In genomic region chr15:44194397-44195150, GRCh38 we compare ENCODE assay signal across 8 cellular contexts. TPM values are rescaled to one million over a fixed set of nuclear protein-coding genes. Genes with fewer than 3 reads are reported as not detected.
A peak's percentile ranks its signal among the peaks of the same experiment; 100 is the strongest.
DNase-seq lines count a peak whose midpoint lies in the region; TF ChIP-seq lines count a peak whose summit lies in the region.

No MANE protein-coding gene starts in this region.

- peak overlapping the region; percentile 2; the same call in 1 of the 2 replicates for H3K27ac ChIP-seq in C4-2B
- peak overlapping the region; percentile 78 for H3K27ac ChIP-seq in VCaP

- H3K4me3 ChIP-seq in cardiac fibroblast (replicated peaks in 1 of 2; ENCODE audit: low read depth in 2 of 2, low read length in 2 of 2) = peak overlapping the region; percentile 64 to 75

- TF ChIP-seq CTCF in C4-2B (conservative IDR thresholded peaks at IDR 0.05) (no peak), GM20000 (IDR thresholded peaks at IDR 0.05; ENCODE audit: extremely low read depth, missing control alignments) (no peak), VCaP (conservative IDR thresholded peaks at IDR 0.05) (no peak; the same call in 1 of the 2 replicates), cardiac fibroblast (IDR thresholded peaks at IDR 0.05; ENCODE audit: low read depth, low read length) (no peak)

- DNase-seq in GM20000 (ENCODE audit: low spot score) (peak; percentile 13), HT-29 (ENCODE audit: low spot score) (peak; percentile 77), cardiac fibroblast (ENCODE audit: low read depth in 2 of 2) (peak; percentile 73 to 79), kidney tubule cell (ENCODE audit: low spot score) (peak; percentile 72), ecto neural progenitor cell (ENCODE audit: low spot score) (no peak)
- peak; percentile 40 for DNase-seq in stimulated activated CD4-positive, alpha-beta T cell treated with anti-CD3 and anti-CD28 coated beads, Interleukin-1b, Interleukin-23, amount 100 ng/mL, for 48 hours

RNA-seq across cellular contexts. Expression of gene FRMD5, which starts 0.5 kb away (rescaled TPM):
- 4.3 and 5.8 TPM in 2 replicates for total RNA-seq in HT-29 (2014; rRNA removed; shearing (Covaris generic))
